ENCODE assay signal across 13 cellular contexts in the genomic region with DNA sequence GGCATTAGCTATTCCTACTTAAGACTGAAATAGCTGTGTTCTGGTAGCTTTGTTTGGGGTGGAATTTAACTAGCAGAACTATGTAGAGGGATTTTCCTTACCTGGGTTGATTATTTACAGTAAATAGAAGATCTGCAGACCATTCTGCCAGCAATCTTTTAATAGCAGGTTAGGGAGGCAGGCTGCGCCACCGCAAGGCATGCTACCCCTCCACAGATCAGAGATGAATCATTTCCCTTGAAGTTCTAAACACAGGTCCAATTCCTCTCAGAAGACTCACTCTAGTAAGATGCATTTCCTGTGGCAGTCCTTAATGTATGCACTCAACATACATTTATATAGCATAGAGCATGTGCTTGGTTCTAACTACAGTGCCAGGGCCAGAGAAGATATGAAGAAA.
DNase-seq lines count a peak whose midpoint lies in the region; ATAC-seq and TF ChIP-seq lines count a peak whose summit lies in the region.
"Had no signal": no experiment of that assay in that cellular context is flagged by ENCODE, and none has a peak within 500 bp of the region (broad histone marks: within the 10 kb centered on the region; RNA-seq: fewer than 3 reads in every experiment).

No MANE protein-coding gene starts in this region.

- H2BK120ac ChIP-seq in IMR-90 (ENCODE audit: low read depth, low read length): peak overlapping the region; percentile 92

- H4K91ac ChIP-seq in IMR-90 (ENCODE audit: insufficient read depth, low read depth, low read length): peak overlapping the region; percentile 90

- 20% methylated on average over 1 of the region's 2 CpGs; no CpG with 5 or more reads in 1 of the 2 experiments for WGBS in IMR-90 (ENCODE audit: extremely low coverage in 2 of 2, insufficient read length in 1 of 2), 2 experiments

- peaks cover 15% of the 10 kb centered on the region for H3K9me3 Mint-ChIP-seq in mesothelial cell of epicardium

- CTCF ChIA-PET in IMR-90 (lab: Yijun Ruan, JAX): interaction anchor here (1.9 kb wide), 1 partner anchor 110 kb away, joined by 4 read pairs; no protein-coding TSS in a partner anchor

- H3K56ac ChIP-seq in IMR-90 (ENCODE audit: extremely low read depth, insufficient read depth, low read length): no peak overlapping the region; the same call in 1 of the 2 replicates

- H3K27ac ChIP-seq in IMR-90 (ENCODE audit: insufficient read depth, low read length): peak overlapping the region; percentile 96
- H3K27ac ChIP-seq: esophagus squamous epithelium, SK-N-MC had no signal

- peak overlapping the region; percentile 72 for H3K23ac ChIP-seq in IMR-90 (ENCODE audit: low read depth, low read length)

- H3K9me1 ChIP-seq in IMR-90 (ENCODE audit: insufficient read depth, low read length): peaks cover 11% of the 10 kb centered on the region

- intact Hi-C loops in IMR-90 (cut with micrococcal nuclease): loop anchor here (5.0 kb wide), 2 partner anchors 73 to 188 kb away; no protein-coding TSS in a partner anchor

- no peaks in the 10 kb centered on the region for H3K27me3 Mint-ChIP-seq in mesothelial cell of epicardium (ENCODE audit: low read depth)
- H3K27me3 Mint-ChIP-seq: brain had no signal

- H4K20me1 ChIP-seq in IMR-90 (ENCODE audit: insufficient read depth, low read length): no peaks in the 10 kb centered on the region

- H3K4ac ChIP-seq in IMR-90 (ENCODE audit: low read depth, low read length): peak overlapping the region; percentile 86

- TF ChIP-seq CTCF in IMR-90 (conservative IDR thresholded peaks at IDR 0.05; ENCODE audit: low read depth, low read length) (no peak), mesothelial cell of epicardium (IDR thresholded peaks at IDR 0.05; ENCODE audit: unreplicated experiment) (no peak)

- peaks cover 17% of the 10 kb centered on the region for H3K4me1 Mint-ChIP-seq in mesothelial cell of epicardium

- TF ChIP-seq POLR2A in IMR-90 (IDR thresholded peaks at IDR 0.05; ENCODE audit: low read depth, low read length): no peak

- peak overlapping the region; percentile 62 to 83 for H4K8ac ChIP-seq in IMR-90 (ENCODE audit: low read depth in 2 of 2, low read length in 2 of 2)

- H3K14ac ChIP-seq in IMR-90 (replicated peaks; ENCODE audit: low read depth, low read length): peak overlapping the region; percentile 88

- DNase-seq in Daoy (ENCODE audit: low read depth) (peak; percentile 31), IMR-90 (peak; percentile 90), amniotic epithelial cell (ENCODE audit: low read depth) (peak; percentile 92), mesothelial cell of epicardium (ENCODE audit: low spot score in 2 of 2, unreplicated experiment in 2 of 2) (no peak), cerebellar cortex (ENCODE audit: low spot score) (no peak), cerebellar nuclear complex (lab: John Stamatoyannopoulos, UW) (no peak)
- DNase-seq: activated CD4-positive, alpha-beta T cell treated with anti-CD3 and anti-CD28 coated beads, Interleukin-2, amount 50 U/mL, for 4 hours; esophagus squamous epithelium; MV-4-11; NCI-H524 treated with DMSO at 0.1 percent for 48 hours had no signal

- no peak for TF ChIP-seq RAD21 in IMR-90 (IDR thresholded peaks at IDR 0.05; ENCODE audit: low read length)

- ATAC-seq in IMR-90 (ENCODE audit: low read depth): peak; percentile 50
- ATAC-seq in GM21528 (IDR thresholded peaks at IDR 0.05; ENCODE audit: low FRiP score, unreplicated experiment): no peak

- peaks cover 0 to 18% of the 10 kb centered on the region in 2 experiments; a peak in 2 of 4 replicates for H3K79me1 ChIP-seq in IMR-90 (ENCODE audit: low read depth in 1 of 2, low read length in 2 of 2)

- POLR2A ChIA-PET in IMR-90 (lab: Charles Lee; ENCODE audit: unreplicated experiment): interaction anchor here (0.5 kb wide), 1 partner anchor 168 kb away, joined by 4 read pairs; no protein-coding TSS in a partner anchor

- peaks cover 41% of the 10 kb centered on the region for H3K4me1 ChIP-seq in IMR-90 (ENCODE audit: control insufficient read depth, insufficient read depth, low read length)

- peak overlapping the region; percentile 93 for H3K18ac ChIP-seq in IMR-90 (ENCODE audit: low read depth, low read length)

- H3K27me3 ChIP-seq in IMR-90 (ENCODE audit: control insufficient read depth, insufficient read depth, low read length): no peaks in the 10 kb centered on the region
- H3K27me3 ChIP-seq: esophagus squamous epithelium had no signal

- no peak overlapping the region for H2AK9ac ChIP-seq in IMR-90 (replicated peaks; ENCODE audit: low read depth, low read length, poor library complexity)

- H3K9me3 ChIP-seq in IMR-90 (ENCODE audit: control insufficient read depth, insufficient read depth, low read length): no peaks in the 10 kb centered on the region

- no peak overlapping the region; the same call in 1 of the 2 replicates for H3K4me2 ChIP-seq in IMR-90 (ENCODE audit: low read depth, low read length)

- in situ Hi-C loops in IMR-90 (cut with MboI; ENCODE audit: low sequenced_read_pairs): no loop called here

- H2AK5ac ChIP-seq in IMR-90 (ENCODE audit: low read depth, low read length): peak overlapping the region; percentile 80

- H2AFZ ChIP-seq in IMR-90 (replicated peaks; ENCODE audit: low read length, poor library complexity): no peak overlapping the region

- H4K5ac ChIP-seq in IMR-90 (ENCODE audit: low read depth, low read length): peak overlapping the region; percentile 73

- dilution Hi-C loops in IMR-90 (cut with HindIII; ENCODE audit: low sequenced_read_pairs, unreplicated experiment): no loop called here

- H3K27ac Mint-ChIP-seq in mesothelial cell of epicardium: peak overlapping the region; percentile 33
- H3K27ac Mint-ChIP-seq: brain had no signal

- peaks cover 12% of the 10 kb centered on the region; the same call in 1 of the 2 replicates for H3K36me3 ChIP-seq in IMR-90 (ENCODE audit: control insufficient read depth, insufficient read depth, low read length)
- H3K36me3 ChIP-seq: esophagus squamous epithelium had no signal

- H3K9ac ChIP-seq in IMR-90 (ENCODE audit: low read depth, low read length): no peak overlapping the region

- peak overlapping the region; percentile 84 for H2BK5ac ChIP-seq in IMR-90 (ENCODE audit: low read depth, low read length, poor library complexity, severe bottlenecking)

- H2BK20ac ChIP-seq in IMR-90 (ENCODE audit: low read depth, low read length): peak overlapping the region; percentile 82

- no peak overlapping the region for H3K4me3 ChIP-seq in IMR-90 (ENCODE audit: insufficient read depth, low read depth, low read length)
- H3K4me3 ChIP-seq: esophagus squamous epithelium, SK-N-MC had no signal

- BruUV-seq in IMR-90 (replicated peaks; lab: Mats Ljungman, UMichigan): no TSS peak

- H2BK15ac ChIP-seq in IMR-90 (ENCODE audit: low read depth, low read length): peak overlapping the region; percentile 98; the same call in 2 of the 3 replicates

- peaks cover 9% of the 10 kb centered on the region for H3K36me3 Mint-ChIP-seq in mesothelial cell of epicardium

- H3K4me3 Mint-ChIP-seq in mesothelial cell of epicardium: no peak overlapping the region
- H3K4me3 Mint-ChIP-seq: brain had no signal

TF ChIP-seq in IMR-90, 13 proteins besides CTCF, POLR2A, EP300 and RAD21:
- TF ChIP-seq BHLHE40 (IDR thresholded peaks at IDR 0.05; ENCODE audit: low read depth, low read length) (no peak), USF2 (IDR thresholded peaks at IDR 0.05; ENCODE audit: low read depth, low read length) (no peak), CEBPB (IDR thresholded peaks at IDR 0.05; ENCODE audit: low read depth, low read length) (no peak), RFX5 (IDR thresholded peaks at IDR 0.05; ENCODE audit: low read depth, low read length) (no peak), ELK1 (IDR thresholded peaks at IDR 0.05; ENCODE audit: borderline replicate concordance, low read depth, low read length) (no peak), MAZ (IDR thresholded peaks at IDR 0.05; ENCODE audit: borderline replicate concordance, low read depth, low read length) (no peak; the same call in 1 of the 2 replicates), MXI1 (IDR thresholded peaks at IDR 0.05; ENCODE audit: borderline replicate concordance, low read depth, low read length) (no peak), FOS (IDR thresholded peaks at IDR 0.05; ENCODE audit: low read depth, low read length) (peak; percentile 70; the same call in 1 of the 2 replicates), SMC3 (IDR thresholded peaks at IDR 0.05; ENCODE audit: low read depth, low read length) (no peak)

Comparison
In these comparisons a context has a peak if more than half of its experiments do, and no peak if none do; other contexts are left out.
1. DNase-seq: peak in Daoy (single experiment), IMR-90 (single experiment) and amniotic epithelial cell (single experiment); none in mesothelial cell of epicardium (0 of 2), cerebellar cortex (single experiment) and cerebellar nuclear complex (0 of 2).